In the genomic region with DNA sequence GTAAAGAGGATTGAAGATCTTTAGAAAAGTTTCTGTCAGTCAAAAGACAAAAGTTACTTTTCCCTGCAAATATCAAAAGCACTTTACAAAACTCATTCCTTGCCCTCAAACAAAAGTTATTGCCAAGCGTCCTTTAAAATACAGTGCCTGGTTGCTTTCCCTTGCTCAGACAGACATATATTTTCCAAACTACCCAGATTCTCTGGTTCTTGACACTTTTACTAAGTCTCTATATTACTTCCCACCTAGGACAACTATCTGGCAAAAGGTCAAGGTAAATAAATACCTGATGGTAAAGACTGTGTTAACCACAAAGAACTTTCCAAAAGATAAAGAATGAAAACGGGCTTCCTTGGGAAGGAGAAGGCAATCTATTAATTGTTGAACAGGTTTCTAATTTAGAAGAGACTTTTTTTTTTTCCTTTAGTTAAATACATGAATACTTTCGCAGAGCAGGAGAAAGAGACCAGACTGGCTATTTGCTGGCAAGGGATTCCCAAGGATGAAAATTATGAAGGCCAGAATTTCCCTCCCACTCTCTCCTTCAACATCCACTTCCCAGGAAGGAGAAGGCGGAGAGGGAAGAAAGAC, we compare ENCODE assay signal across 12 cellular contexts. TPM values are rescaled to one million over a fixed set of nuclear protein-coding genes. Genes with fewer than 3 reads are reported as not detected.
DNase-seq lines count a peak whose midpoint lies in the region; ATAC-seq, FAIRE-seq and TF ChIP-seq lines count a peak whose summit lies in the region.
"Had no signal": no experiment of that assay in that cellular context is flagged by ENCODE, and none has a peak within 500 bp of the region (broad histone marks: within the 10 kb centered on the region; RNA-seq: fewer than 3 reads in every experiment).

No MANE protein-coding gene starts in this region.

- peak overlapping the region; percentile 87 for H3K4me3 ChIP-seq in astrocyte (ENCODE audit: insufficient read depth, low read depth, low read length)
- H3K4me3 ChIP-seq in iPS-18a (ENCODE audit: low read length) = peak overlapping the region; percentile 72

- H3K4me1 ChIP-seq in astrocyte (ENCODE audit: insufficient read depth, low read length) (peaks cover 20% of the 10 kb centered on the region), iPS-18a (ENCODE audit: control insufficient read depth, low read depth, low read length) (peaks cover 11% of the 10 kb centered on the region)

- no peak overlapping the region for H2AFZ ChIP-seq in astrocyte (ENCODE audit: low read depth, low read length)

- H3K4me1 Mint-ChIP-seq in activated naive CD8-positive, alpha-beta T cell (ENCODE audit: low read depth) = peaks cover 15% of the 10 kb centered on the region
- peaks cover 9% of the 10 kb centered on the region for H3K4me1 Mint-ChIP-seq in activated naive CD8-positive, alpha-beta T cell treated with anti-CD3 and anti-CD28 coated beads, Interleukin-2, amount 50 U/mL, for 24 hours
- peaks cover 14% of the 10 kb centered on the region for H3K4me1 Mint-ChIP-seq in astrocyte (ENCODE audit: low read depth, unreplicated experiment)
- peaks cover 26% of the 10 kb centered on the region for H3K4me1 Mint-ChIP-seq in stimulated activated naive CD8-positive, alpha-beta T cell treated with anti-CD3 and anti-CD28 coated beads, Interleukin-15, amount 100 ng/mL, for 72 hours

- FAIRE-seq in astrocyte (lab: Jason Lieb, UNC) = peak; percentile 80
- FAIRE-seq: keratinocyte, small intestine had no signal

- no peaks in the 10 kb centered on the region for H3K9me3 ChIP-seq in astrocyte (ENCODE audit: insufficient read depth, low read depth, low read length)
- H3K9me3 ChIP-seq in iPS-18a (ENCODE audit: control insufficient read depth, low read depth, low read length) = no peaks in the 10 kb centered on the region

- peaks cover 68% of the 10 kb centered on the region for H3K79me2 ChIP-seq in astrocyte (ENCODE audit: insufficient read depth, low read length)

- H3K27me3 ChIP-seq in astrocyte (ENCODE audit: insufficient read depth, low read length) = no peaks in the 10 kb centered on the region
- peaks cover 33% of the 10 kb centered on the region for H3K27me3 ChIP-seq in iPS-18a (ENCODE audit: control insufficient read depth, insufficient read depth, low read length)

- peak overlapping the region; percentile 92 for H3K4me2 ChIP-seq in astrocyte (ENCODE audit: low read length)

- no peaks in the 10 kb centered on the region for H3K36me3 Mint-ChIP-seq in activated naive CD8-positive, alpha-beta T cell
- H3K36me3 Mint-ChIP-seq in activated naive CD8-positive, alpha-beta T cell treated with anti-CD3 and anti-CD28 coated beads, Interleukin-2, amount 50 U/mL, for 24 hours (ENCODE audit: low read depth) = no peaks in the 10 kb centered on the region
- peaks cover 3% of the 10 kb centered on the region for H3K36me3 Mint-ChIP-seq in astrocyte (ENCODE audit: low read depth, unreplicated experiment)

- H3K9ac ChIP-seq in astrocyte (ENCODE audit: low read length) = peak overlapping the region; percentile 92
- H3K9ac ChIP-seq in iPS-18a (ENCODE audit: low read length) = no peak overlapping the region

- peaks cover 36% of the 10 kb centered on the region for H3K27me3 Mint-ChIP-seq in activated naive CD8-positive, alpha-beta T cell
- peaks cover 57% of the 10 kb centered on the region for H3K27me3 Mint-ChIP-seq in activated naive CD8-positive, alpha-beta T cell treated with anti-CD3 and anti-CD28 coated beads, Interleukin-2, amount 50 U/mL, for 24 hours
- H3K27me3 Mint-ChIP-seq in astrocyte (ENCODE audit: low read depth, unreplicated experiment) = peaks cover 9% of the 10 kb centered on the region
- peaks cover 90% of the 10 kb centered on the region for H3K27me3 Mint-ChIP-seq in stimulated activated naive CD8-positive, alpha-beta T cell treated with anti-CD3 and anti-CD28 coated beads, Interleukin-15, amount 100 ng/mL, for 72 hours

- no peak overlapping the region for H3K27ac Mint-ChIP-seq in activated naive CD8-positive, alpha-beta T cell
- H3K27ac Mint-ChIP-seq in activated naive CD8-positive, alpha-beta T cell treated with anti-CD3 and anti-CD28 coated beads, Interleukin-2, amount 50 U/mL, for 24 hours = no peak overlapping the region
- peak overlapping the region; percentile 31 for H3K27ac Mint-ChIP-seq in astrocyte (ENCODE audit: unreplicated experiment)
- H3K27ac Mint-ChIP-seq in stimulated activated naive CD8-positive, alpha-beta T cell treated with anti-CD3 and anti-CD28 coated beads, Interleukin-15, amount 100 ng/mL, for 72 hours = no peak overlapping the region
- H3K27ac Mint-ChIP-seq: activated CD8-positive, alpha-beta memory T cell treated with anti-CD3 and anti-CD28 coated beads, Interleukin-2, amount 10 ng/mL, durations not matched to agents 7 days and 5 days had no signal

- TF ChIP-seq CTCF in astrocyte (IDR thresholded peaks at IDR 0.05; ENCODE audit: insufficient read depth, low read depth, low read length) = no peak

- no peaks in the 10 kb centered on the region for H3K36me3 ChIP-seq in astrocyte (ENCODE audit: insufficient read depth, low read length)
- no peaks in the 10 kb centered on the region for H3K36me3 ChIP-seq in iPS-18a (ENCODE audit: control insufficient read depth, low read depth, low read length)

- H4K20me1 ChIP-seq in astrocyte (ENCODE audit: insufficient read depth, low read length) = no peaks in the 10 kb centered on the region

- no peak for DNase-seq in activated naive CD8-positive, alpha-beta T cell treated with anti-CD3 and anti-CD28 coated beads, Interleukin-2, amount 50 U/mL, for 24 hours
- no peak for DNase-seq in astrocyte (ENCODE audit: low read depth)
- DNase-seq in stimulated activated naive CD8-positive, alpha-beta T cell treated with anti-CD3 and anti-CD28 coated beads, Interleukin-15, amount 100 ng/mL, for 72 hours = no peak
- no peak for DNase-seq in NCI-H524 treated with DMSO at 0.1 percent for 48 hours (lab: John Stamatoyannopoulos, UW)
- DNase-seq: activated CD8-positive, alpha-beta memory T cell treated with anti-CD3 and anti-CD28 coated beads, Interleukin-2, amount 10 ng/mL, durations not matched to agents 7 days and 5 days; C1 segment of cervical spinal cord; small intestine had no signal

- H3K9me3 Mint-ChIP-seq in activated naive CD8-positive, alpha-beta T cell (ENCODE audit: low read depth) = no peaks in the 10 kb centered on the region
- no peaks in the 10 kb centered on the region for H3K9me3 Mint-ChIP-seq in activated naive CD8-positive, alpha-beta T cell treated with anti-CD3 and anti-CD28 coated beads, Interleukin-2, amount 50 U/mL, for 24 hours
- H3K9me3 Mint-ChIP-seq in astrocyte (ENCODE audit: unreplicated experiment) = peaks cover 2% of the 10 kb centered on the region
- H3K9me3 Mint-ChIP-seq in stimulated activated naive CD8-positive, alpha-beta T cell treated with anti-CD3 and anti-CD28 coated beads, Interleukin-15, amount 100 ng/mL, for 72 hours = no peaks in the 10 kb centered on the region

- ATAC-seq in activated naive CD8-positive, alpha-beta T cell treated with anti-CD3 and anti-CD28 coated beads, Interleukin-2, amount 50 U/mL, for 24 hours = no peak
- ATAC-seq in stimulated activated naive CD8-positive, alpha-beta T cell treated with anti-CD3 and anti-CD28 coated beads, Interleukin-15, amount 100 ng/mL, for 72 hours = no peak
- ATAC-seq in GM18517 (IDR thresholded peaks at IDR 0.05; ENCODE audit: unreplicated experiment) (no peak), HG03108 (IDR thresholded peaks at IDR 0.05; ENCODE audit: unreplicated experiment) (no peak)
- ATAC-seq: activated CD8-positive, alpha-beta memory T cell treated with anti-CD3 and anti-CD28 coated beads, Interleukin-2, amount 10 ng/mL, durations not matched to agents 7 days and 5 days had no signal

- H3K4me3 Mint-ChIP-seq in activated naive CD8-positive, alpha-beta T cell = peak overlapping the region; percentile 48
- H3K4me3 Mint-ChIP-seq in activated naive CD8-positive, alpha-beta T cell treated with anti-CD3 and anti-CD28 coated beads, Interleukin-2, amount 50 U/mL, for 24 hours = no peak overlapping the region
- H3K4me3 Mint-ChIP-seq in astrocyte (ENCODE audit: unreplicated experiment) = peak overlapping the region; percentile 87
- H3K4me3 Mint-ChIP-seq in stimulated activated naive CD8-positive, alpha-beta T cell treated with anti-CD3 and anti-CD28 coated beads, Interleukin-15, amount 100 ng/mL, for 72 hours = peak overlapping the region; percentile 14 to 16
- H3K4me3 Mint-ChIP-seq: activated CD8-positive, alpha-beta memory T cell treated with anti-CD3 and anti-CD28 coated beads, Interleukin-2, amount 10 ng/mL, durations not matched to agents 7 days and 5 days had no signal

- H3K27ac ChIP-seq in astrocyte (ENCODE audit: low read depth, low read length) (peak overlapping the region; percentile 85), iPS-18a (ENCODE audit: low read length) (no peak overlapping the region)

RNA-seq across cellular contexts. Expression of gene HS3ST3A1, which starts 1.8 kb away (rescaled TPM):
- 7.6 and 8.7 TPM in 2 replicates for total RNA-seq in astrocyte
